Comparison of ENCODE assay signal across 17 cellular contexts in the genomic region with DNA sequence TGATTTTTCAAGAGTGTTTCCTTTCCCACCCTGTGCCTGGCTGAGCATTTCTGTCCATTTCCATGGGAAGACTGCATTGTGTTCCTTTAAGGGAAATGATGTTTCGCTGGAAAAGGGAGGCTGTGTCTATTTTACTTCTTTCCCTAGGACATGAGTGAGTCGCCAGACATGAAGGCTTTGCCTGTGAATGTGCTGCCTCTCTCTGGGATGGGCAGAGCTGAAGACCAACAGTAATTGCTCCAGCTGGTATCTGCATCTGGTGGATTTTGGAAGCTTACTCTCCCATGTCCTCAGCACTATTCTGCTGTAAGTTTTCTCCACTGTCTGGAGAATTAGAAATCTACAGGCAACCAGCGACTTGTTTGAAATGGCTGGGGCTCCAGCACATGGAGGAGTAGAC.
"Had no signal": no experiment of that assay in that cellular context is flagged by ENCODE, and none has a peak within 500 bp of the region (broad histone marks: within the 10 kb centered on the region; RNA-seq: fewer than 3 reads in every experiment).

No MANE protein-coding gene starts in this region.

- H3K36me3 ChIP-seq: breast epithelium, prostate gland, right lobe of liver had no signal

- H3K4me3 ChIP-seq: breast epithelium, prostate gland, right lobe of liver had no signal

- H3K27ac Mint-ChIP-seq: dendritic cell treated with granulocyte-macrophage colony-stimulating factor and Interleukin-4, amounts not matched to agents 40 ng/mL and 50 ng/mL, for 4 days; memory B cell; nephron had no signal

- H3K4me1 Mint-ChIP-seq: memory B cell had no signal

- H3K4me1 ChIP-seq: breast epithelium, prostate gland, right lobe of liver had no signal

- H3K27ac ChIP-seq: breast epithelium, prostate gland, right lobe of liver had no signal

- H3K27me3 Mint-ChIP-seq: dendritic cell treated with granulocyte-macrophage colony-stimulating factor and Interleukin-4, amounts not matched to agents 40 ng/mL and 50 ng/mL, for 4 days; memory B cell had no signal

- H3K9me3 Mint-ChIP-seq: dendritic cell treated with granulocyte-macrophage colony-stimulating factor and Interleukin-4, amounts not matched to agents 40 ng/mL and 50 ng/mL, for 4 days; memory B cell; nephron had no signal

- ATAC-seq: activated CD4-positive, CD25-positive, alpha-beta regulatory T cell treated with anti-CD3 and anti-CD28 coated beads, Interleukin-2, amount 50 U/mL, for 24 hours; left ventricle myocardium superior; right lobe of liver had no signal

- H3K9me3 ChIP-seq: breast epithelium, prostate gland, right lobe of liver had no signal

- H3K4me3 Mint-ChIP-seq: dendritic cell treated with granulocyte-macrophage colony-stimulating factor and Interleukin-4, amounts not matched to agents 40 ng/mL and 50 ng/mL, for 4 days; memory B cell; nephron had no signal

- H3K27me3 ChIP-seq: breast epithelium, right lobe of liver had no signal

- DNase-seq: activated CD4-positive, alpha-beta T cell treated with anti-CD3 and anti-CD28 coated beads, Interleukin-2, amount 50 U/mL, for 1 hour; activated CD8-positive, alpha-beta memory T cell treated with anti-CD3 and anti-CD28 coated beads for 24 hours; activated naive CD4-positive, alpha-beta T cell treated with Interleukin-2 at 50 U/mL for 16 hours; anterior cingulate cortex; cerebellar nuclear complex; effector memory CD4-positive, alpha-beta T cell; glutamatergic neuron; hypothalamus; left ventricle myocardium superior; occipital lobe; right lobe of liver had no signal
